In the genomic region with DNA sequence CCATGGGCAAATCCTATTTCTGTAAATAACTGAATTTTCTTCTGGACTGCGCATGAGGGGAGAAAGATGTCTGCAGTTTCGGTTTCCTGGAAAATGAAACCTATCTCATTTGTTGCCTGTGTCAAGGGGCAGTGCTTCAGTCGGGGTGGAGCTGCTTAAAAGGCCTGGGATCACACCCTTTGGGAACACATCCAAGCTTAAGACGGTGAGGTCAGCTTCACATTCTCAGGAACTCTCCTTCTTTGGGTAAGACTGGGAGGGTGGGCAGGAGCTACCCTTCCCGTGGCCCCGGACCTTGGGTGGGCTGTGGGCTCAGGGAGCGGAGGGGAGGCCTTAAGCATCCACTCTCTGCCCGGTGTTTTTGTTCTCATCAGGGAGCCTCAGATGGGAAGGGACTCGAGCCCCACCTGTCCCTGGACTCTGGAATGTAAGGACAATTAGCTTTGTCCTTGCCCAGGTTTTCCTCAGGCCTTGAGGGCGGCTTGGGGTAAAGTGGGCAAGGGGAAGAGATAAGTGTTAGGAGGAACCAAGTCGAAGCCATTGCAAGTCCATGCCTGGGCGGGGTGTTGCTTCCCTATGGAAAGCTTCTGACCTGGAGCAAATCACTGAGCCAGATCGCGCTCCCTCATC, we compare ENCODE assay signal across 8 cellular contexts. TPM values are rescaled to one million over a fixed set of nuclear protein-coding genes. Genes with fewer than 3 reads are reported as not detected.
DNase-seq lines count a peak whose midpoint lies in the region; ATAC-seq and TF ChIP-seq lines count a peak whose summit lies in the region.

A gene (plus strand): TSS at position 185 of the 630 bp plus-strand sequence.

- peak within 1 kb of the TSS; percentile 86 to 91 for H3K27ac ChIP-seq in testis

- H3K27ac Mint-ChIP-seq in central memory CD8-positive, alpha-beta T cell (ENCODE audit: low read depth): peak within 1 kb of the TSS; percentile 33
- no peak within 1 kb of the TSS for H3K27ac Mint-ChIP-seq in natural killer cell

- WGBS in testis, 2 donors: 59 to 77% methylated on average over 14 of the region's 14 CpGs

- H3K27me3 Mint-ChIP-seq in central memory CD8-positive, alpha-beta T cell: peaks cover 40% of the 10 kb centered on the region
- peaks cover 7 to 17% of the 10 kb centered on the region in 2 donors for H3K27me3 Mint-ChIP-seq in natural killer cell (ENCODE audit: low read depth in 2 of 2)

- H3K9me3 Mint-ChIP-seq in central memory CD8-positive, alpha-beta T cell: no peaks in the 10 kb centered on the region
- H3K9me3 Mint-ChIP-seq in natural killer cell: no peaks in the 10 kb centered on the region

- no peak within 1 kb of the TSS for H3K4me3 Mint-ChIP-seq in central memory CD8-positive, alpha-beta T cell
- no peak within 1 kb of the TSS for H3K4me3 Mint-ChIP-seq in natural killer cell

- H3K36me3 Mint-ChIP-seq in central memory CD8-positive, alpha-beta T cell (ENCODE audit: insufficient read depth): peaks cover 5% of the 10 kb centered on the region
- no peaks in the 10 kb centered on the region for H3K36me3 Mint-ChIP-seq in natural killer cell

- TF ChIP-seq CTCF in testis (IDR thresholded peaks at IDR 0.05): no peak
- no peak for TF ChIP-seq CTCF in natural killer cell (IDR thresholded peaks at IDR 0.05)

- no peaks in the 10 kb centered on the region for H3K36me3 ChIP-seq in testis (ENCODE audit: low read depth, missing control alignments)

- no peaks in the 10 kb centered on the region for H3K9me3 ChIP-seq in testis

- H3K4me3 ChIP-seq in testis: peak within 1 kb of the TSS; percentile 22 to 57

- H3K4me1 Mint-ChIP-seq in central memory CD8-positive, alpha-beta T cell: no peaks in the 10 kb centered on the region
- no peaks in the 10 kb centered on the region for H3K4me1 Mint-ChIP-seq in natural killer cell

- no peak for ATAC-seq in central memory CD8-positive, alpha-beta T cell (replicated peaks; ENCODE audit: extremely low read depth, poor library complexity, severe bottlenecking)
- ATAC-seq in left colon: peak; percentile 75
- no peak for ATAC-seq in natural killer cell

- H3K27me3 ChIP-seq in testis: no peaks in the 10 kb centered on the region

- peak; percentile 17 for DNase-seq in NCI-H2029 treated with DMSO at 0.1 percent for 48 hours (lab: John Stamatoyannopoulos, UW)
- DNase-seq in central memory CD8-positive, alpha-beta T cell (ENCODE audit: low spot score in 2 of 2): no peak
- peak; percentile 70 to 86 for DNase-seq in left colon
- peak; percentile 87 for DNase-seq in testis
- DNase-seq in NK-92 treated with Interleukin-12 subunit alpha and Interleukin-12 subunit beta, amount 100 ng/mL, for 24 hours (lab: John Stamatoyannopoulos, UW): no peak
- DNase-seq in stimulated activated CD4-positive, alpha-beta T cell treated with anti-CD3 and anti-CD28 coated beads, Interleukin-2, amount 100 ng/mL, for 48 hours: no peak
- DNase-seq in natural killer cell: no peak
- no peak for DNase-seq in activated gamma-delta T cell (lab: John Stamatoyannopoulos, UW)

- H3K4me1 ChIP-seq in testis: peaks cover 43% of the 10 kb centered on the region

- TF ChIP-seq POLR2A in testis (IDR thresholded peaks at IDR 0.05): no peak

- intact Hi-C loops in left colon (cut with DNase I, micrococcal nuclease): no loop called here
- intact Hi-C loops in testis (cut with DNase I; ENCODE audit: low total_unique reads): no loop called here
- intact Hi-C loops in natural killer cell (cut with micrococcal nuclease): no loop called here

RNA-seq across cellular contexts. Expression of the gene that starts here (rescaled TPM):
- total RNA-seq in left colon (1,000 to 10,000 TPM in 1 of 2 donors, 100 to 1,000 TPM in 1; 498 to 1,280 TPM), testis (100 to 1,000 TPM; 388 to 531 TPM), natural killer cell (1 to 10 TPM in 1 of 3 donors, under 1 TPM in 2; 0.47 to 1.3 (median 0.52) TPM)
- polyA plus RNA-seq in testis (ENCODE audit: insufficient read depth, low read depth, low replicate concordance): 312 TPM

Comparison
In these comparisons a context has a peak if more than half of its experiments do, and no peak if none do; other contexts are left out.
1. RNA of the gene that starts here (total RNA-seq): 498 to 1,280 TPM in left colon and 388 to 531 TPM in testis; 0.47 to 1.3 TPM in natural killer cell; every median in the first group is over 100 times any median in the second.
2. DNase-seq: peak in NCI-H2029 treated with DMSO at 0.1 percent for 48 hours (single experiment), left colon (2 of 2) and testis (single experiment); none in central memory CD8-positive, alpha-beta T cell (0 of 2), NK-92 treated with Interleukin-12 subunit alpha and Interleukin-12 subunit beta, amount 100 ng/mL, for 24 hours (single experiment), stimulated activated CD4-positive, alpha-beta T cell treated with anti-CD3 and anti-CD28 coated beads, Interleukin-2, amount 100 ng/mL, for 48 hours (0 of 2), natural killer cell (single experiment) and activated gamma-delta T cell (single experiment).